ENCODE assay signal across 1 cellular context in genomic region chr11:77644887-77645286, GRCh38.
A peak's percentile ranks its signal among the peaks of the same experiment; 100 is the strongest.
TF ChIP-seq lines count a peak whose summit lies in the region.

No MANE protein-coding gene starts in this region.

TF ChIP-seq in K562, 482 proteins besides CTCF, POLR2A, EP300 and RAD21 (continues in another document):
- TF ChIP-seq ATF4 (CRISPR knock-in tag; IDR thresholded peaks at IDR 0.05) (peak; percentile 68), SMAD3 (CRISPR knock-in tag; conservative IDR thresholded peaks at IDR 0.05) (peak; percentile 83; the same call in 1 of the 2 replicates), GTF2A2 (tag; IDR thresholded peaks at IDR 0.05) (peak; percentile 84), ZNF311 (CRISPR knock-in tag; IDR thresholded peaks at IDR 0.05) (peak; percentile 96), ATF1 (CRISPR knock-in tag; IDR thresholded peaks at IDR 0.05) (no peak), ATF1 (tag; IDR thresholded peaks at IDR 0.05) (peak; percentile 37; the same call in 1 of the 2 replicates), ELF4 (CRISPR knock-in tag; IDR thresholded peaks at IDR 0.05) (no peak), TARDBP (IDR thresholded peaks at IDR 0.05) (no peak), RBM34 (IDR thresholded peaks at IDR 0.05; ENCODE audit: borderline replicate concordance, insufficient read depth, low read length) (no peak), GMEB1 (CRISPR knock-in tag; IDR thresholded peaks at IDR 0.05) (peak; percentile 35; the same call in 1 of the 2 replicates), UBTF (IDR thresholded peaks at IDR 0.05; ENCODE audit: borderline replicate concordance in 1 of 2, low read depth in 2 of 2, low read length in 2 of 2) (no peak), IRF9 (tag; IDR thresholded peaks at IDR 0.05) (peak; percentile 89), BRF1 (IDR thresholded peaks at IDR 0.05; ENCODE audit: borderline replicate concordance, extremely low read depth, insufficient read length) (no peak), PURB (CRISPR knock-in tag; IDR thresholded peaks at IDR 0.05; ENCODE audit: low read depth) (no peak), ZNF395 (CRISPR knock-in tag; IDR thresholded peaks at IDR 0.05) (peak; percentile 90; the same call in 1 of the 2 replicates), ATF2 (CRISPR knock-in tag; IDR thresholded peaks at IDR 0.05) (no peak), ZNF24 (IDR thresholded peaks at IDR 0.05) (no peak), CREB3 (tag; conservative IDR thresholded peaks at IDR 0.05; ENCODE audit: low read depth) (peak; percentile 88; the same call in 1 of the 2 replicates), ZFP1 (CRISPR knock-in tag; IDR thresholded peaks at IDR 0.05) (peak; percentile 73), ARID4B (CRISPR knock-in tag; IDR thresholded peaks at IDR 0.05) (no peak), FOXM1 (IDR thresholded peaks at IDR 0.05; ENCODE audit: low read depth) (no peak), FOXM1 (CRISPR knock-in tag; IDR thresholded peaks at IDR 0.05; ENCODE audit: low read depth) (no peak), GTF2E2 (tag; IDR thresholded peaks at IDR 0.05) (no peak), ETV1 (tag; conservative IDR thresholded peaks at IDR 0.05; ENCODE audit: low read depth) (0 out of 2 replicates have a peak, but pooled peaks have one; percentile 28), ZNF239 (CRISPR knock-in tag; IDR thresholded peaks at IDR 0.05) (peak; percentile 76), CBX8 (IDR thresholded peaks at IDR 0.05; ENCODE audit: borderline replicate concordance, extremely low read depth, low read depth, low read length, poor library complexity, severe bottlenecking) (no peak), SP2 (IDR thresholded peaks at IDR 0.05; ENCODE audit: extremely low read depth, low read depth, low read length, poor library complexity, severe bottlenecking) (no peak), TFAP4 (CRISPR knock-in tag; IDR thresholded peaks at IDR 0.05; ENCODE audit: borderline replicate concordance) (no peak), KAT2B (IDR thresholded peaks at IDR 0.05; ENCODE audit: low read depth, low read length) (no peak), E2F4 (CRISPR knock-in tag; IDR thresholded peaks at IDR 0.05; ENCODE audit: low read depth) (no peak), IRF1 (CRISPR knock-in tag; IDR thresholded peaks at IDR 0.05; ENCODE audit: borderline replicate concordance) (no peak), TCF7 (IDR thresholded peaks at IDR 0.05; ENCODE audit: borderline replicate concordance) (no peak), ATF3 (IDR thresholded peaks at IDR 0.05) (no peak), ATF3 (CRISPR knock-in tag; conservative IDR thresholded peaks at IDR 0.05) (0 out of 2 replicates have a peak, but pooled peaks have one; percentile 36), MEF2D (tag; conservative IDR thresholded peaks at IDR 0.05; ENCODE audit: low read depth) (peak; percentile 78; the same call in 1 of the 2 replicates), ARID2 (IDR thresholded peaks at IDR 0.05) (no peak), MIER1 (IDR thresholded peaks at IDR 0.05; ENCODE audit: low read depth) (no peak), ZNF583 (CRISPR knock-in tag; IDR thresholded peaks at IDR 0.05) (peak; percentile 89), PATZ1 (CRISPR knock-in tag; IDR thresholded peaks at IDR 0.05; ENCODE audit: borderline replicate concordance) (peak; percentile 84; the same call in 1 of the 2 replicates), TEAD2 (tag; IDR thresholded peaks at IDR 0.05) (peak; percentile 86)
